ENCODE assay signal across 23 cellular contexts in the genomic region with DNA sequence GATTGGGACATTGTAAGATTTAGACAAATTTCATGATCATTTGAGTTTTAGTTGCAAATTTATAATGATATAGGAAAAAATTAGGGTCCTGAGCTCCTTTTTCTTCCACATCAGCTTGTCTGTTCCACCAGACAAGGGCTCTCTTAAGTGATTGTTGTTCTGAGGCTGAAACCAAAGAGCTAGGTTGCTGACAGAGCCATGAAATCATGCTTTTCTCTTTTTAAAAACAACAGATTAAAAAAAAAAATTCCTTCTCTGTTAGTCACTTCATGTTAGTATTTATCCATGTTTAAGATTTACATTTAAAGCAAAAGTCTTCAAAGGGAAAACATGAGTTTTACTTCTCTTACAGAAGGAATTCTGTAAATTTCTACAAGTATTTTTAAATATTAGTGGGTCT. TPM values are rescaled to one million over a fixed set of nuclear protein-coding genes. Genes with fewer than 3 reads are reported as not detected.
A peak's percentile ranks its signal among the peaks of the same experiment; 100 is the strongest.
DNase-seq lines count a peak whose midpoint lies in the region; ATAC-seq, FAIRE-seq and TF ChIP-seq lines count a peak whose summit lies in the region.
"Had no signal": no experiment of that assay in that cellular context is flagged by ENCODE, and none has a peak within 500 bp of the region (broad histone marks: within the 10 kb centered on the region; RNA-seq: fewer than 3 reads in every experiment).

No MANE protein-coding gene starts in this region.

- H3K36me3 Mint-ChIP-seq in astrocyte (ENCODE audit: low read depth, unreplicated experiment), result peaks cover 7% of the 10 kb centered on the region
- peaks cover 65% of the 10 kb centered on the region for H3K36me3 Mint-ChIP-seq in stimulated activated memory B cell treated with anti-CD40 and anti-IgM and Interleukin-4, amounts not matched to agents 10 μg/mL and 1 μg/mL and 100 μg/mL, for 72 hours
- peaks cover 15 to 83% (median 33%) of the 10 kb centered on the region in 3 donors for H3K36me3 Mint-ChIP-seq in naive thymus-derived CD8-positive, alpha-beta T cell

- H4K20me1 ChIP-seq in SK-N-SH (ENCODE audit: insufficient read depth) (no peaks in the 10 kb centered on the region), astrocyte (ENCODE audit: insufficient read depth, low read length) (no peaks in the 10 kb centered on the region)

- DNase-seq in SK-N-SH (no peak), astrocyte (ENCODE audit: low read depth) (peak; percentile 43), fibroblast of the conjunctiva (ENCODE audit: low read depth) (peak; percentile 23)
- DNase-seq in activated CD4-positive, alpha-beta T cell treated with anti-CD3 and anti-CD28 coated beads for 4 hours, result no peak
- DNase-seq in naive thymus-derived CD8-positive, alpha-beta T cell, result no peak
- DNase-seq: activated CD4-positive, alpha-beta T cell treated with anti-CD3 and anti-CD28 coated beads, Interleukin-2, amount 50 U/mL, for 1 hour; activated naive CD4-positive, alpha-beta T cell treated with anti-CD3 and anti-CD28 coated beads for 36 hours; DMS53; gastrocnemius medialis; H7; left ventricle myocardium superior; NCI-H1105 treated with DMSO at 0.1 percent for 48 hours; NCI-H526 treated with DMSO at 0.1 percent for 48 hours; spleen had no signal

- H3K9me2 ChIP-seq in SK-N-SH, result no peaks in the 10 kb centered on the region

- peaks cover 57 to 71% of the 10 kb centered on the region in 2 experiments for H3K36me3 ChIP-seq in SK-N-SH (replicated peaks in 1 of 2; ENCODE audit: control insufficient read depth in 1 of 2, insufficient read depth in 2 of 2, low read length in 1 of 2)
- peaks cover 27% of the 10 kb centered on the region for H3K36me3 ChIP-seq in astrocyte (ENCODE audit: insufficient read depth, low read length)

- TF ChIP-seq CTCF in SK-N-SH (IDR thresholded peaks at IDR 0.05) (no peak), astrocyte (IDR thresholded peaks at IDR 0.05; ENCODE audit: insufficient read depth, low read depth, low read length) (no peak)

- H3K27ac ChIP-seq in SK-N-SH (ENCODE audit: low read depth in 2 of 2, low read length in 1 of 2) (peak overlapping the region in 1 of 2 experiments; percentile 31; a peak in 1 of 4 replicates), astrocyte (ENCODE audit: low read depth, low read length) (peak overlapping the region; percentile 9)
- H3K27ac ChIP-seq: 22Rv1, gastrocnemius medialis, KMS-11, parathyroid adenoma, spleen, tibial nerve had no signal

- no peak overlapping the region for H3K4me3 ChIP-seq in SK-N-SH (ENCODE audit: low read depth in 2 of 2, low read length in 1 of 2)
- no peak overlapping the region for H3K4me3 ChIP-seq in astrocyte (ENCODE audit: insufficient read depth, low read depth, low read length)
- H3K4me3 ChIP-seq: gastrocnemius medialis, spleen, tibial nerve had no signal

- H3K27me3 ChIP-seq in SK-N-SH (ENCODE audit: insufficient read depth) (no peaks in the 10 kb centered on the region), astrocyte (ENCODE audit: insufficient read depth, low read length) (no peaks in the 10 kb centered on the region)
- H3K27me3 ChIP-seq: gastrocnemius medialis, spleen, tibial nerve had no signal

- CTCF ChIA-PET in SK-N-SH (lab: Yijun Ruan, JAX), result no interaction called here

- no peak overlapping the region for H3K4me3 Mint-ChIP-seq in astrocyte (ENCODE audit: unreplicated experiment)
- no peak overlapping the region for H3K4me3 Mint-ChIP-seq in stimulated activated memory B cell treated with anti-CD40 and anti-IgM and Interleukin-4, amounts not matched to agents 10 μg/mL and 1 μg/mL and 100 μg/mL, for 72 hours
- no peak overlapping the region for H3K4me3 Mint-ChIP-seq in naive thymus-derived CD8-positive, alpha-beta T cell
- H3K4me3 Mint-ChIP-seq: activated naive CD4-positive, alpha-beta T cell treated with anti-CD3 and anti-CD28 coated beads for 36 hours; brain; CD14-positive monocyte had no signal

- H3K4me2 ChIP-seq in SK-N-SH, result no peak overlapping the region
- peak overlapping the region; percentile 24 for H3K4me2 ChIP-seq in astrocyte (ENCODE audit: low read length)
- H3K4me2 ChIP-seq: KMS-11 had no signal

- peaks cover 14% of the 10 kb centered on the region for H3F3A ChIP-seq in SK-N-SH (replicated peaks; ENCODE audit: insufficient read depth)

- H3K9me3 Mint-ChIP-seq in astrocyte (ENCODE audit: unreplicated experiment), result no peaks in the 10 kb centered on the region
- H3K9me3 Mint-ChIP-seq in stimulated activated memory B cell treated with anti-CD40 and anti-IgM and Interleukin-4, amounts not matched to agents 10 μg/mL and 1 μg/mL and 100 μg/mL, for 72 hours, result no peaks in the 10 kb centered on the region
- H3K9me3 Mint-ChIP-seq in naive thymus-derived CD8-positive, alpha-beta T cell, result no peaks in the 10 kb centered on the region

- peaks cover 29% of the 10 kb centered on the region for H3K4me1 Mint-ChIP-seq in astrocyte (ENCODE audit: low read depth, unreplicated experiment)
- H3K4me1 Mint-ChIP-seq in stimulated activated memory B cell treated with anti-CD40 and anti-IgM and Interleukin-4, amounts not matched to agents 10 μg/mL and 1 μg/mL and 100 μg/mL, for 72 hours, result peaks cover 6% of the 10 kb centered on the region
- peaks cover 0 to 4% (median 0%) of the 10 kb centered on the region in 4 donors for H3K4me1 Mint-ChIP-seq in naive thymus-derived CD8-positive, alpha-beta T cell
- H3K4me1 Mint-ChIP-seq: brain, CD14-positive monocyte had no signal

- H3K27ac Mint-ChIP-seq in astrocyte (ENCODE audit: unreplicated experiment), result peak overlapping the region; percentile 69
- peak overlapping the region; percentile 12 for H3K27ac Mint-ChIP-seq in stimulated activated memory B cell treated with anti-CD40 and anti-IgM and Interleukin-4, amounts not matched to agents 10 μg/mL and 1 μg/mL and 100 μg/mL, for 72 hours
- no peak overlapping the region for H3K27ac Mint-ChIP-seq in naive thymus-derived CD8-positive, alpha-beta T cell
- H3K27ac Mint-ChIP-seq: activated naive CD4-positive, alpha-beta T cell treated with anti-CD3 and anti-CD28 coated beads for 36 hours; CD14-positive monocyte had no signal

- FAIRE-seq in astrocyte (lab: Jason Lieb, UNC), result no peak

- TF ChIP-seq RAD21 in SK-N-SH (IDR thresholded peaks at IDR 0.05; ENCODE audit: low read length), result no peak

- TF ChIP-seq EP300 in SK-N-SH (IDR thresholded peaks at IDR 0.05; ENCODE audit: borderline replicate concordance in 1 of 2, low read depth in 1 of 2, low read length in 1 of 2), result no peak

- H3K9me3 ChIP-seq in SK-N-SH, result peaks cover 9% of the 10 kb centered on the region
- H3K9me3 ChIP-seq in astrocyte (ENCODE audit: insufficient read depth, low read depth, low read length), result no peaks in the 10 kb centered on the region

- H3K27me3 Mint-ChIP-seq in astrocyte (ENCODE audit: low read depth, unreplicated experiment), result no peaks in the 10 kb centered on the region
- H3K27me3 Mint-ChIP-seq in stimulated activated memory B cell treated with anti-CD40 and anti-IgM and Interleukin-4, amounts not matched to agents 10 μg/mL and 1 μg/mL and 100 μg/mL, for 72 hours, result no peaks in the 10 kb centered on the region
- H3K27me3 Mint-ChIP-seq in naive thymus-derived CD8-positive, alpha-beta T cell, result no peaks in the 10 kb centered on the region
- H3K27me3 Mint-ChIP-seq: brain had no signal

- peak; percentile 48; the same call in 2 of the 3 replicates for ATAC-seq in SK-N-SH treated with all-trans-retinoic acid at 6 μM for 48 hours
- no peak for ATAC-seq in stimulated activated memory B cell treated with anti-CD40 and anti-IgM and Interleukin-4, amounts not matched to agents 10 μg/mL and 1 μg/mL and 100 μg/mL, for 72 hours
- no peak for ATAC-seq in naive thymus-derived CD8-positive, alpha-beta T cell
- ATAC-seq in HG03108 (IDR thresholded peaks at IDR 0.05; ENCODE audit: unreplicated experiment), result no peak
- ATAC-seq: gastrocnemius medialis, left ventricle myocardium superior had no signal

- H2AFZ ChIP-seq in SK-N-SH (ENCODE audit: low read depth) (no peak overlapping the region), astrocyte (ENCODE audit: low read depth, low read length) (no peak overlapping the region)
- H2AFZ ChIP-seq: parathyroid adenoma had no signal

- POLR2A ChIA-PET in SK-N-SH (lab: Yijun Ruan, JAX), result no interaction called here
- POLR2A ChIA-PET in naive thymus-derived CD8-positive, alpha-beta T cell (lab: Charles Lee), result no interaction called here

- H3K4me1 ChIP-seq in SK-N-SH (ENCODE audit: control insufficient read depth in 1 of 2, insufficient read depth in 2 of 2, low read depth in 1 of 2, low read length in 1 of 2), result no peaks in the 10 kb centered on the region; a peak in 1 of 4 replicates
- peaks cover 11% of the 10 kb centered on the region for H3K4me1 ChIP-seq in astrocyte (ENCODE audit: insufficient read depth, low read length)
- H3K4me1 ChIP-seq: gastrocnemius medialis, parathyroid adenoma, spleen, tibial nerve had no signal

- H3K9ac ChIP-seq in SK-N-SH (no peak overlapping the region), astrocyte (ENCODE audit: low read length) (no peak overlapping the region)
- H3K9ac ChIP-seq: KMS-11, parathyroid adenoma had no signal

- H3K79me2 ChIP-seq in SK-N-SH (ENCODE audit: insufficient read depth) (peaks cover 6% of the 10 kb centered on the region; the same call in 1 of the 2 replicates), astrocyte (ENCODE audit: insufficient read depth, low read length) (peaks cover 29% of the 10 kb centered on the region)
- H3K79me2 ChIP-seq: parathyroid adenoma had no signal

TF ChIP-seq in SK-N-SH, 30 proteins besides CTCF, POLR2A, EP300 and RAD21 (continues in another document):
- TF ChIP-seq TEAD4 (IDR thresholded peaks at IDR 0.05; ENCODE audit: borderline replicate concordance, insufficient read depth), result no peak
- TF ChIP-seq RCOR1 (IDR thresholded peaks at IDR 0.05; ENCODE audit: low read length), result no peak
- TF ChIP-seq, protein P1, sequence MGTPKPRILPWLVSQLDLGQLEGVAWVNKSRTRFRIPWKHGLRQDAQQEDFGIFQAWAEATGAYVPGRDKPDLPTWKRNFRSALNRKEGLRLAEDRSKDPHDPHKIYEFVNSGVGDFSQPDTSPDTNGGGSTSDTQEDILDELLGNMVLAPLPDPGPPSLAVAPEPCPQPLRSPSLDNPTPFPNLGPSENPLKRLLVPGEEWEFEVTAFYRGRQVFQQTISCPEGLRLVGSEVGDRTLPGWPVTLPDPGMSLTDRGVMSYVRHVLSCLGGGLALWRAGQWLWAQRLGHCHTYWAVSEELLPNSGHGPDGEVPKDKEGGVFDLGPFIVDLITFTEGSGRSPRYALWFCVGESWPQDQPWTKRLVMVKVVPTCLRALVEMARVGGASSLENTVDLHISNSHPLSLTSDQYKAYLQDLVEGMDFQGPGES (IDR thresholded peaks at IDR 0.05; ENCODE audit: low read depth, low read length), result no peak
- TF ChIP-seq FOXM1 (IDR thresholded peaks at IDR 0.05; ENCODE audit: low read depth), result no peak
- TF ChIP-seq TCF12 (IDR thresholded peaks at IDR 0.05), result no peak
- no peak for TF ChIP-seq EZH2phosphoT487 (IDR thresholded peaks at IDR 0.05; ENCODE audit: borderline replicate concordance, low read depth)
- no peak for TF ChIP-seq FOXJ3 (CRISPR knock-in tag; IDR thresholded peaks at IDR 0.05)
- TF ChIP-seq SMC3 (IDR thresholded peaks at IDR 0.05; ENCODE audit: low read depth, low read length), result no peak

RNA-seq across cellular contexts. Expression of a gene that starts 56.8 kb away (rescaled TPM):
- 35.6 and 48.1 TPM in 2 replicates for polyA plus RNA-seq in SK-N-SH (2012; rRNA removed)
- polyA plus RNA-seq in SK-N-SH (2012; cell fraction: cytosol; rRNA removed), result 52.4 and 57.7 TPM in 2 replicates
- 16.6 and 61.3 TPM in 2 replicates for polyA plus RNA-seq in SK-N-SH (2012; cell fraction: nucleus; rRNA removed)
- total RNA-seq in astrocyte, result 132 TPM in 2 replicates
- 10 to 100 TPM; 44.0 to 48.0 TPM for total RNA-seq in naive thymus-derived CD8-positive, alpha-beta T cell
- polyA plus RNA-seq in naive thymus-derived CD8-positive, alpha-beta T cell, result 1 to 10 TPM; 5.3 to 9.0 (median 7.6) TPM

Comparison
In these comparisons a context has a peak if more than half of its experiments do, and no peak if none do; other contexts are left out.
1. DNase-seq: peak in astrocyte (single experiment) and fibroblast of the conjunctiva (single experiment); none in SK-N-SH (single experiment), activated CD4-positive, alpha-beta T cell treated with anti-CD3 and anti-CD28 coated beads for 4 hours (0 of 2) and naive thymus-derived CD8-positive, alpha-beta T cell (0 of 10).
2. H3K27ac Mint-ChIP-seq: peak in astrocyte (single experiment) and stimulated activated memory B cell treated with anti-CD40 and anti-IgM and Interleukin-4, amounts not matched to agents 10 μg/mL and 1 μg/mL and 100 μg/mL, for 72 hours (single experiment); none in naive thymus-derived CD8-positive, alpha-beta T cell (0 of 10).